ENCODE assay signal across 15 cellular contexts in genomic region chr21:31191553-31191952, GRCh38.
"Had no signal": no experiment of that assay in that cellular context is flagged by ENCODE, and none has a peak within 500 bp of the region (broad histone marks: within the 10 kb centered on the region; RNA-seq: fewer than 3 reads in every experiment).

No MANE protein-coding gene starts in this region.

- H3K4me3 Mint-ChIP-seq: mesothelial cell of epicardium, nephron, type B pancreatic cell had no signal

- H3K27me3 Mint-ChIP-seq: type B pancreatic cell had no signal

- ATAC-seq: left lung, sciatic nerve had no signal

- H3K27me3 ChIP-seq: brain microvascular endothelial cell, left lung, stomach had no signal

- H3K9me3 Mint-ChIP-seq: activated T-helper 2 cell treated with anti-CD3 and anti-CD28 coated beads, Interferon-gamma antibody, Interleukin-2, Interleukin-4, amounts not matched to agents 10 μg/mL and 5 μg/mL and 100 μg/mL, durations not matched to agents 14 hours and 24 hours and 36 hours; nephron; type B pancreatic cell had no signal

- H3K4me3 ChIP-seq: coronary artery, left lung, smooth muscle cell, stomach had no signal

- H3K27ac Mint-ChIP-seq: mesothelial cell of epicardium, nephron, type B pancreatic cell had no signal

- DNase-seq: activated CD4-positive, alpha-beta T cell treated with anti-CD3 and anti-CD28 coated beads for 48 hours; activated CD8-positive, alpha-beta memory T cell treated with anti-CD3 and anti-CD28 coated beads, Interleukin-2, amount 50 U/mL, for 4 hours; aorta; brain microvascular endothelial cell; erythroblast; left lung; stimulated activated CD8-positive, alpha-beta memory T cell treated with anti-CD3 and anti-CD28 coated beads, Interleukin-4, amount 100 ng/mL, for 48 hours; stomach had no signal

- H3K36me3 ChIP-seq: left lung, stomach had no signal

- H3K27ac ChIP-seq: brain microvascular endothelial cell, coronary artery, left lung, stomach had no signal

- H3K4me1 Mint-ChIP-seq: mesothelial cell of epicardium, nephron had no signal

- H3K4me1 ChIP-seq: left lung had no signal

- H3K9me3 ChIP-seq: left lung, stomach had no signal
